ENCODE assay signal across 16 cellular contexts in the genomic region with DNA sequence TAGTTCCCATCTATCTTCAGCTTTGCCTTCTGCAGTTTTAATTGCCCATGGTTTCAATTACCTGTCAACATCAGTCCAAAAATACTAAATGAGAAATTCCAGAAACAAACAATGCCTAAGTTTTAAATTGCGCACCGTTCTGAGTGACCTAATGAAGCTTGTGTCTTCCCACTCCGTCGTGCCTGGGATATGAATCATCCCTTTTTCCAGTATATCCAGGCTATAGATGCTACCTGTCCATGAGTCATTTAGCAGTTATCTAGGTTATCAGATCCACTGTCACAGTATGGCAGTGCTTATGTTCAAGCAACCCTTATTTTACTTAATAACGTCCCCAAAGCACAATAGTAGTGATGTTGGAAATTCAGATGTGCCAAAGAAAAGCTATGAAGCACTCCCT.
"Had no signal": no experiment of that assay in that cellular context is flagged by ENCODE, and none has a peak within 500 bp of the region (broad histone marks: within the 10 kb centered on the region; RNA-seq: fewer than 3 reads in every experiment).

No MANE protein-coding gene starts in this region.

- H3K4me3 ChIP-seq: mucosa of descending colon, psoas muscle, sigmoid colon, suprapubic skin had no signal

- H3K36me3 ChIP-seq: neutrophil, sigmoid colon, suprapubic skin had no signal

- H3K27ac ChIP-seq: neutrophil, psoas muscle, sigmoid colon, suprapubic skin had no signal

- H3K9me3 ChIP-seq: mucosa of descending colon, neutrophil, psoas muscle, sigmoid colon, suprapubic skin had no signal

- H3K4me1 ChIP-seq: psoas muscle, suprapubic skin had no signal

- H3K27me3 ChIP-seq: neutrophil, sigmoid colon, suprapubic skin had no signal

- DNase-seq: activated CD4-positive, alpha-beta T cell treated with anti-CD3 and anti-CD28 coated beads, Interleukin-2, amount 10 ng/mL, durations not matched to agents 7 days and 5 days; activated CD4-positive, CD25-positive, alpha-beta regulatory T cell; activated CD8-positive, alpha-beta memory T cell treated with anti-CD3 and anti-CD28 coated beads for 24 hours; activated naive CD4-positive, alpha-beta T cell treated with anti-CD3 and anti-CD28 coated beads for 36 hours; cerebellar nuclear complex; effector memory CD8-positive, alpha-beta T cell; mucosa of descending colon; naive thymus-derived CD8-positive, alpha-beta T cell; psoas muscle; sigmoid colon; stimulated activated CD4-positive, alpha-beta T cell treated with anti-CD3 and anti-CD28 coated beads, Interleukin-12 subunit alpha, Interleukin-12 subunit beta, amount 100 ng/mL, for 4 hours; stimulated activated CD4-positive, alpha-beta T cell treated with anti-CD3 and anti-CD28 coated beads, Interleukin-2, amount 100 ng/mL, for 48 hours; stimulated activated naive CD4-positive, alpha-beta T cell treated with Interleukin-2 at 50 U/mL for 16 hours; T-helper 2 cell had no signal
